Comparison of ENCODE assay signal across 14 cellular contexts in the genomic region with DNA sequence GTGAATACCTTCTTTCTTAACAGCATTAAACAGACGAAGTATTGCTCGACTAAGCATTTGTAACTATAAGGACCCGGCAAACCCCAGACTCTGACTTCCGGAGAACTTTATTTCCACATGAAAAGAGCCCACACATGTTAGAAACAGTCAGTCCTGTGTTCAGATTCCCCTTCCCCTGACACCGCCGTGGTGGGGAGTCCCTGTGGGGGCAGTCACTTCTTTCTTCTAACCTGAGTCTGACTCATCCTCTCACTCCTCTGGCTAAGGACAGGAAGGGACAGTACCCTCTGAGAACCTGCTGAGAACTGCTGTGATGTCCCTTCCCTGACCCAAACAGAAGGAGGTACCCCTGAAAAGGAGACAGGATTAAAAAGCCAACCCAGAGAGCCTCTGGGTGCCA.
DNase-seq lines count a peak whose midpoint lies in the region; ATAC-seq, FAIRE-seq and TF ChIP-seq lines count a peak whose summit lies in the region.
"Had no signal": no experiment of that assay in that cellular context is flagged by ENCODE, and none has a peak within 500 bp of the region (broad histone marks: within the 10 kb centered on the region; RNA-seq: fewer than 3 reads in every experiment).

No MANE protein-coding gene starts in this region.

- H3K27me3 ChIP-seq in GM23338 (ENCODE audit: insufficient read depth): no peaks in the 10 kb centered on the region
- H3K27me3 ChIP-seq: neutrophil, suprapubic skin had no signal

- no peak overlapping the region for H2AFZ ChIP-seq in GM23338
- H2AFZ ChIP-seq: GM23248 had no signal

- 0 out of 2 replicates have a peak overlapping the region, but pooled peaks have one; percentile 29 for H3K4me2 ChIP-seq in GM23338

- H3K79me2 ChIP-seq in GM23338 (replicated peaks; ENCODE audit: insufficient read depth): 0 out of 2 replicates have a peak, but pooled peaks cover 5% of the 10 kb centered on the region

- H3K36me3 Mint-ChIP-seq in GM23338 (ENCODE audit: low read depth): no peaks in the 10 kb centered on the region
- H3K36me3 Mint-ChIP-seq in activated CD4-positive, alpha-beta T cell treated with anti-CD3 and anti-CD28 coated beads, Interleukin-2, amount 10 ng/mL, durations not matched to agents 24 days and 14 days (ENCODE audit: low read depth): peaks cover 15% of the 10 kb centered on the region

- ATAC-seq in GM23338 (peak; percentile 29; the same call in 2 of the 3 replicates), GM18517 (IDR thresholded peaks at IDR 0.05; ENCODE audit: unreplicated experiment) (no peak)

- H3K27me3 Mint-ChIP-seq in GM23338 (ENCODE audit: insufficient read depth, low read depth, poor library complexity): peaks cover 6% of the 10 kb centered on the region
- no peaks in the 10 kb centered on the region for H3K27me3 Mint-ChIP-seq in activated CD4-positive, alpha-beta T cell treated with anti-CD3 and anti-CD28 coated beads, Interleukin-2, amount 10 ng/mL, durations not matched to agents 24 days and 14 days

- intact Hi-C loops in activated CD4-positive, alpha-beta T cell treated with anti-CD3 and anti-CD28 coated beads, Interleukin-2, amount 10 ng/mL, durations not matched to agents 24 days and 14 days (cut with micrococcal nuclease): loop anchor here (5.0 kb wide), 2 partner anchors 37 to 62 kb away; no protein-coding TSS in a partner anchor
- intact Hi-C loops in kidney (cut with DNase I): no loop called here

- FAIRE-seq in kidney (lab: Jason Lieb, UNC): no peak
- FAIRE-seq: TTC549 had no signal

- H4K20me1 ChIP-seq in GM23338 (replicated peaks; ENCODE audit: insufficient read depth): no peaks in the 10 kb centered on the region

- H3K4me3 Mint-ChIP-seq in GM23338: no peak overlapping the region
- H3K4me3 Mint-ChIP-seq in activated CD4-positive, alpha-beta T cell treated with anti-CD3 and anti-CD28 coated beads, Interleukin-2, amount 10 ng/mL, durations not matched to agents 24 days and 14 days: peak overlapping the region; percentile 38

- H3K27ac ChIP-seq in GM23338 (ENCODE audit: low read depth): no peak overlapping the region
- H3K27ac ChIP-seq in kidney (ENCODE audit: low read depth in 2 of 2, low read length in 2 of 2): no peak overlapping the region
- H3K27ac ChIP-seq: GM23248, neutrophil had no signal

- H3K9ac ChIP-seq in kidney (ENCODE audit: low read length in 2 of 2): no peak overlapping the region
- H3K9ac ChIP-seq: GM23248 had no signal

- no peak overlapping the region for H3K27ac Mint-ChIP-seq in GM23338
- peak overlapping the region; percentile 35 for H3K27ac Mint-ChIP-seq in activated CD4-positive, alpha-beta T cell treated with anti-CD3 and anti-CD28 coated beads, Interleukin-2, amount 10 ng/mL, durations not matched to agents 24 days and 14 days

- DNase-seq in GM23338 (ENCODE audit: low spot score): no peak
- DNase-seq in activated CD4-positive, alpha-beta T cell treated with anti-CD3 and anti-CD28 coated beads, Interleukin-2, amount 10 ng/mL, durations not matched to agents 24 days and 14 days: peak; percentile 70
- DNase-seq in islet precursor cell: peak; percentile 58
- peak; percentile 6 to 38 for DNase-seq in stimulated activated CD8-positive, alpha-beta memory T cell treated with anti-CD3 and anti-CD28 coated beads, Interleukin-7, amount 100 ng/mL, for 48 hours (ENCODE audit: extremely low read depth in 1 of 2, low read depth in 1 of 2)
- no peak for DNase-seq in kidney
- DNase-seq in NCI-H1048 (lab: John Stamatoyannopoulos, UW): no peak
- no peak for DNase-seq in NCI-H2107 (lab: John Stamatoyannopoulos, UW)
- DNase-seq: cortex of kidney, GM23248, hypothalamus had no signal

- H3K9me3 ChIP-seq in kidney (ENCODE audit: control insufficient read depth in 1 of 2, low read length in 2 of 2): no peaks in the 10 kb centered on the region
- H3K9me3 ChIP-seq: neutrophil, suprapubic skin had no signal

- H3K36me3 ChIP-seq in GM23338 (ENCODE audit: insufficient read depth) (no peaks in the 10 kb centered on the region), kidney (ENCODE audit: control insufficient read depth in 1 of 2, insufficient read depth in 2 of 2, low read length in 2 of 2) (no peaks in the 10 kb centered on the region)
- H3K36me3 ChIP-seq: neutrophil, suprapubic skin had no signal

- no peaks in the 10 kb centered on the region for H3K9me3 Mint-ChIP-seq in GM23338
- H3K9me3 Mint-ChIP-seq in activated CD4-positive, alpha-beta T cell treated with anti-CD3 and anti-CD28 coated beads, Interleukin-2, amount 10 ng/mL, durations not matched to agents 24 days and 14 days: no peaks in the 10 kb centered on the region

- no peaks in the 10 kb centered on the region for H3K9me2 ChIP-seq in GM23338 (ENCODE audit: insufficient read depth)

- H3K4me3 ChIP-seq in GM23338: no peak overlapping the region
- H3K4me3 ChIP-seq in kidney (ENCODE audit: low read length in 2 of 2): no peak overlapping the region
- H3K4me3 ChIP-seq: GM23248, suprapubic skin had no signal

- TF ChIP-seq CTCF in GM23338 (conservative IDR thresholded peaks at IDR 0.05; ENCODE audit: low read depth in 2 of 2): no peak
- TF ChIP-seq CTCF in kidney (IDR thresholded peaks at IDR 0.05; ENCODE audit: borderline replicate concordance, extremely low read depth, insufficient read depth): no peak

- H3K4me1 ChIP-seq in GM23338 (ENCODE audit: insufficient read depth) (peaks cover 44% of the 10 kb centered on the region), kidney (ENCODE audit: control insufficient read depth in 1 of 2, insufficient read depth in 1 of 2, low read depth in 1 of 2, low read length in 2 of 2) (peaks cover 3 to 5% of the 10 kb centered on the region in 2 donors)

- H3K4me1 Mint-ChIP-seq in GM23338: peaks cover 65% of the 10 kb centered on the region
- H3K4me1 Mint-ChIP-seq in activated CD4-positive, alpha-beta T cell treated with anti-CD3 and anti-CD28 coated beads, Interleukin-2, amount 10 ng/mL, durations not matched to agents 24 days and 14 days: peaks cover 43% of the 10 kb centered on the region

- no peaks in the 10 kb centered on the region for H3F3A ChIP-seq in GM23338 (replicated peaks; ENCODE audit: low read depth)

TF ChIP-seq in GM23338, 12 proteins besides CTCF, POLR2A, EP300 and RAD21 (continues in another document):
- TF ChIP-seq, protein P1, sequence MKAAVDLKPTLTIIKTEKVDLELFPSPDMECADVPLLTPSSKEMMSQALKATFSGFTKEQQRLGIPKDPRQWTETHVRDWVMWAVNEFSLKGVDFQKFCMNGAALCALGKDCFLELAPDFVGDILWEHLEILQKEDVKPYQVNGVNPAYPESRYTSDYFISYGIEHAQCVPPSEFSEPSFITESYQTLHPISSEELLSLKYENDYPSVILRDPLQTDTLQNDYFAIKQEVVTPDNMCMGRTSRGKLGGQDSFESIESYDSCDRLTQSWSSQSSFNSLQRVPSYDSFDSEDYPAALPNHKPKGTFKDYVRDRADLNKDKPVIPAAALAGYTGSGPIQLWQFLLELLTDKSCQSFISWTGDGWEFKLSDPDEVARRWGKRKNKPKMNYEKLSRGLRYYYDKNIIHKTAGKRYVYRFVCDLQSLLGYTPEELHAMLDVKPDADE (IDR thresholded peaks at IDR 0.05): no peak
- TF ChIP-seq ZNF114 (CRISPR knock-in tag; IDR thresholded peaks at IDR 0.05) (no peak), NANOG (IDR thresholded peaks at IDR 0.05; ENCODE audit: borderline replicate concordance) (no peak), EZH2 (IDR thresholded peaks at IDR 0.05; ENCODE audit: low read depth, unreplicated experiment) (no peak), ZNF331 (CRISPR knock-in tag; IDR thresholded peaks at IDR 0.05; ENCODE audit: low read depth) (no peak)

Comparison
In these comparisons a context has a peak if more than half of its experiments do, and no peak if none do; other contexts are left out.
1. DNase-seq: peak in activated CD4-positive, alpha-beta T cell treated with anti-CD3 and anti-CD28 coated beads, Interleukin-2, amount 10 ng/mL, durations not matched to agents 24 days and 14 days (single experiment), islet precursor cell (single experiment) and stimulated activated CD8-positive, alpha-beta memory T cell treated with anti-CD3 and anti-CD28 coated beads, Interleukin-7, amount 100 ng/mL, for 48 hours (2 of 2); none in GM23338 (single experiment), kidney (single experiment), NCI-H1048 (single experiment) and NCI-H2107 (single experiment).